8 cellular contexts compared by ENCODE assay signal in the genomic region with DNA sequence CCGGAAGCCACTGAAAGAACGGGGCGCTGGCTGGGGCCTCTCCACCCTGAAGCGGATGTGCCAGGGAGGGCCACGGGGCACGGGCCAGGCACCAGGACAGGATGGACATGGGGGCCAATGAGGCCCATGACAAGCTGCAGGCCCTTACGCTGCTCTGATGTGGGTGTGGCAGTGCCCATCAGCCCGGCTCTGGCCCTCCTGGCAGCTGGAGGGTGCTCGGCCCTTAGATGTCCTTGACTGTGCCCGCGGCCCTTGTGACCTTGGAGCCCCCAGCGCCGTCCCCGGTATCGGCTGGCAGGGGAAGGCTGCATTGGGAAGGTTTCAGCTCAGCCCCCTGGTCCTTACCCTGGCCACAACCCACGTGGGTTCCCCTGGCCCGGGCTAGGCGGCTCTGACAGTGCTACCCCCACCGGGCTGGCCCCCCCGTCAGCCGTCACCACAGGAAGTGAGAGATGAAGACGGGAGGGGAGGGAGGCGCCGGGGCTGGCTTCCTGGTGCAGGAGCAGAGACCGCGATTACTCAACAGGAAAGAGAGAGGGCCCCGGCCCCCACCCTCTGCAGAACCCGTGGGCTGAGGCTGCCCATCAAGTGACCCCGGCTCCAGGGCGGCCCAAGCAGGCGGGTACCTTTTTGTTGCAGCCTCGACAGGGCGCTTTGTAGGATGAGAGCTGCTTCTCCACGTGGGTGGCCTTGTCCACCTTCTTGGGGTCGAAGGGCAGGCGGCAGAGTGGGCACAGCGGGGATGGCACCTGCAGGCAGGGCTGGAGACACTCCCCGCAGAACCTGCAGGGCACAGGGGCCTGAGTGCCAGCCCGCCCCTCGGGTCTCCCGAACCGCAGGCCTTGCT. TPM values are rescaled to one million over a fixed set of nuclear protein-coding genes. Genes with fewer than 3 reads are reported as not detected.
A peak's percentile ranks its signal among the peaks of the same experiment; 100 is the strongest.
DNase-seq lines count a peak whose midpoint lies in the region; ATAC-seq and TF ChIP-seq lines count a peak whose summit lies in the region.

No MANE protein-coding gene starts in this region.

- H4K91ac ChIP-seq in IMR-90 (ENCODE audit: insufficient read depth, low read depth, low read length): peak overlapping the region; percentile 59

- H3K9me1 ChIP-seq in IMR-90 (ENCODE audit: insufficient read depth, low read length): no peaks in the 10 kb centered on the region; the same call in none of the 2 replicates

- H3K4ac ChIP-seq in IMR-90 (ENCODE audit: low read depth, low read length): peak overlapping the region; percentile 96

- 0 out of 2 replicates have a peak overlapping the region, but pooled peaks have one; percentile 28 for H3K56ac ChIP-seq in IMR-90 (ENCODE audit: extremely low read depth, insufficient read depth, low read length)

- H2BK5ac ChIP-seq in IMR-90 (ENCODE audit: low read depth, low read length, poor library complexity, severe bottlenecking): peak overlapping the region; percentile 79

- peak overlapping the region; percentile 21; the same call in 1 of the 2 replicates for H3K9ac ChIP-seq in IMR-90 (ENCODE audit: low read depth, low read length)

- peak overlapping the region; percentile 21 for H2BK20ac ChIP-seq in IMR-90 (ENCODE audit: low read depth, low read length)

- no peaks in the 10 kb centered on the region for H3K9me3 Mint-ChIP-seq in naive B cell
- H3K9me3 Mint-ChIP-seq in stimulated activated memory B cell treated with anti-CD40 and anti-IgM and Interleukin-4, amounts not matched to agents 10 μg/mL and 1 μg/mL and 100 μg/mL, for 72 hours: no peaks in the 10 kb centered on the region

- no TSS peak for BruUV-seq in IMR-90 (replicated peaks; lab: Mats Ljungman, UMichigan)

- H3K9me3 ChIP-seq in AG04450 (ENCODE audit: control insufficient read depth, insufficient read depth, low read length) (no peaks in the 10 kb centered on the region), IMR-90 (ENCODE audit: control insufficient read depth, insufficient read depth, low read length) (no peaks in the 10 kb centered on the region)

- peaks cover 33% of the 10 kb centered on the region for H3K36me3 ChIP-seq in IMR-90 (ENCODE audit: control insufficient read depth, insufficient read depth, low read length)

- POLR2A ChIA-PET in AG04450 (lab: Yijun Ruan, JAX) (interaction anchor here (1.0 kb wide), 1 partner anchor 131 kb away, joined by 3 read pairs; the partner anchor contains the start of gene ZC3H18), IMR-90 (lab: Charles Lee; ENCODE audit: unreplicated experiment) (no interaction called here)

- ATAC-seq in GM21360 (IDR thresholded peaks at IDR 0.05; ENCODE audit: unreplicated experiment): peak; percentile 42
- ATAC-seq in IMR-90 (ENCODE audit: low read depth): peak; percentile 90
- ATAC-seq in naive B cell (ENCODE audit: low read depth in 2 of 2): peak; percentile 81 to 87
- peak; percentile 88 for ATAC-seq in stimulated activated memory B cell treated with anti-CD40 and anti-IgM and Interleukin-4, amounts not matched to agents 10 μg/mL and 1 μg/mL and 100 μg/mL, for 72 hours

- DNase-seq in AG04450 (ENCODE audit: low read depth, low spot score) (peak; percentile 46), IMR-90 (peak; percentile 90), coronary artery (ENCODE audit: low spot score) (peak; percentile 86), naive B cell (peak; percentile 92), NCI-H524 treated with DMSO at 0.1 percent for 48 hours (lab: John Stamatoyannopoulos, UW) (no peak)
- DNase-seq in activated CD4-positive, alpha-beta T cell treated with anti-CD3 and anti-CD28 coated beads for 48 hours: peak; percentile 95

- in situ Hi-C loops in IMR-90 (cut with MboI; ENCODE audit: low sequenced_read_pairs): no loop called here

- TF ChIP-seq RAD21 in IMR-90 (IDR thresholded peaks at IDR 0.05; ENCODE audit: low read length): no peak

- peak overlapping the region; percentile 13; the same call in 1 of the 2 replicates for H3K14ac ChIP-seq in IMR-90 (replicated peaks; ENCODE audit: low read depth, low read length)

- peaks cover 14% of the 10 kb centered on the region for H3K4me1 ChIP-seq in IMR-90 (ENCODE audit: control insufficient read depth, insufficient read depth, low read length)

- peak overlapping the region; percentile 39 for H3K27ac ChIP-seq in AG04450 (ENCODE audit: low read depth, low read length)
- H3K27ac ChIP-seq in IMR-90 (ENCODE audit: insufficient read depth, low read length): peak overlapping the region; percentile 74
- peak overlapping the region in 1 of 2 donors; percentile 81 for H3K27ac ChIP-seq in coronary artery

- dilution Hi-C loops in IMR-90 (cut with HindIII; ENCODE audit: low sequenced_read_pairs, unreplicated experiment): no loop called here

- TF ChIP-seq POLR2A in IMR-90 (IDR thresholded peaks at IDR 0.05; ENCODE audit: low read depth, low read length): no peak

- H2BK120ac ChIP-seq in IMR-90 (ENCODE audit: low read depth, low read length): peak overlapping the region; percentile 85

- intact Hi-C loops in IMR-90 (cut with micrococcal nuclease): loop anchor here (1.0 kb wide), 1 partner anchor 15 kb away; the partner anchor contains the start of gene SNAI3

- peak overlapping the region; percentile 98 for H2AK5ac ChIP-seq in IMR-90 (ENCODE audit: low read depth, low read length)

- H3K36me3 Mint-ChIP-seq in naive B cell: no peaks in the 10 kb centered on the region
- peaks cover 11% of the 10 kb centered on the region for H3K36me3 Mint-ChIP-seq in stimulated activated memory B cell treated with anti-CD40 and anti-IgM and Interleukin-4, amounts not matched to agents 10 μg/mL and 1 μg/mL and 100 μg/mL, for 72 hours

- peak overlapping the region; percentile 90 for H2AFZ ChIP-seq in IMR-90 (replicated peaks; ENCODE audit: low read length, poor library complexity)

- no peak overlapping the region for H3K18ac ChIP-seq in IMR-90 (ENCODE audit: low read depth, low read length)

- H4K8ac ChIP-seq in IMR-90 (ENCODE audit: low read depth in 2 of 2, low read length in 2 of 2): peak overlapping the region; percentile 76 to 94

- peak overlapping the region; percentile 77 to 98 (median 88) for H3K4me3 Mint-ChIP-seq in naive B cell
- H3K4me3 Mint-ChIP-seq in stimulated activated memory B cell treated with anti-CD40 and anti-IgM and Interleukin-4, amounts not matched to agents 10 μg/mL and 1 μg/mL and 100 μg/mL, for 72 hours: peak overlapping the region; percentile 82

- peaks cover 43 to 66% (median 58%) of the 10 kb centered on the region in 3 donors for H3K4me1 Mint-ChIP-seq in naive B cell
- H3K4me1 Mint-ChIP-seq in stimulated activated memory B cell treated with anti-CD40 and anti-IgM and Interleukin-4, amounts not matched to agents 10 μg/mL and 1 μg/mL and 100 μg/mL, for 72 hours: peaks cover 82% of the 10 kb centered on the region

- H3K23ac ChIP-seq in IMR-90 (ENCODE audit: low read depth, low read length): peak overlapping the region; percentile 43; the same call in 1 of the 2 replicates

- TF ChIP-seq CTCF in AG04450 (IDR thresholded peaks at IDR 0.05; ENCODE audit: low read depth, low read length) (no peak), IMR-90 (conservative IDR thresholded peaks at IDR 0.05; ENCODE audit: low read depth, low read length) (no peak), coronary artery (IDR thresholded peaks at IDR 0.05) (no peak)

- no peak overlapping the region for H3K4me3 ChIP-seq in AG04450 (ENCODE audit: low read depth, low read length)
- H3K4me3 ChIP-seq in IMR-90 (ENCODE audit: insufficient read depth, low read depth, low read length): no peak overlapping the region
- H3K4me3 ChIP-seq in coronary artery: peak overlapping the region; percentile 48

- peak overlapping the region; percentile 79 to 96 (median 88) for H3K27ac Mint-ChIP-seq in naive B cell
- peak overlapping the region; percentile 61 for H3K27ac Mint-ChIP-seq in stimulated activated memory B cell treated with anti-CD40 and anti-IgM and Interleukin-4, amounts not matched to agents 10 μg/mL and 1 μg/mL and 100 μg/mL, for 72 hours

- H3K27me3 Mint-ChIP-seq in naive B cell: no peaks in the 10 kb centered on the region
- H3K27me3 Mint-ChIP-seq in stimulated activated memory B cell treated with anti-CD40 and anti-IgM and Interleukin-4, amounts not matched to agents 10 μg/mL and 1 μg/mL and 100 μg/mL, for 72 hours: no peaks in the 10 kb centered on the region

- CTCF ChIA-PET in AG04450 (lab: Charles Lee) (no interaction called here), IMR-90 (lab: Yijun Ruan, JAX) (interaction anchor here (0.6 kb wide), 1 partner anchor 428 kb away, joined by 5 read pairs; no protein-coding TSS in a partner anchor)

- peak overlapping the region; percentile 51 for H3K4me2 ChIP-seq in IMR-90 (ENCODE audit: low read depth, low read length)

- H3K27me3 ChIP-seq in AG04450 (ENCODE audit: control insufficient read depth, insufficient read depth, low read length): no peaks in the 10 kb centered on the region
- no peaks in the 10 kb centered on the region for H3K27me3 ChIP-seq in IMR-90 (ENCODE audit: control insufficient read depth, insufficient read depth, low read length)

- WGBS in IMR-90 (ENCODE audit: extremely low coverage in 2 of 2, insufficient read length in 1 of 2), 2 experiments: 72% methylated on average over 18 of the region's 42 CpGs; no CpG with 5 or more reads in 1 of the 2 experiments

- H3K79me1 ChIP-seq in IMR-90 (ENCODE audit: low read depth in 1 of 2, low read length in 2 of 2): peaks cover 15 to 51% of the 10 kb centered on the region in 2 experiments

- H2AK9ac ChIP-seq in IMR-90 (replicated peaks; ENCODE audit: low read depth, low read length, poor library complexity): peak overlapping the region; percentile 98

- H4K20me1 ChIP-seq in IMR-90 (ENCODE audit: insufficient read depth, low read length): no peaks in the 10 kb centered on the region; the same call in 1 of the 2 replicates

- peak overlapping the region; percentile 27; the same call in 1 of the 3 replicates for H2BK15ac ChIP-seq in IMR-90 (ENCODE audit: low read depth, low read length)

- H4K5ac ChIP-seq in IMR-90 (ENCODE audit: low read depth, low read length): peak overlapping the region; percentile 37

RNA-seq across cellular contexts. Expression of gene RNF166, which starts 5.3 kb away (rescaled TPM):
- polyA plus RNA-seq in AG04450 (2011; rRNA removed) (6.8 and 9.0 TPM in 2 replicates), IMR-90 (2012; rRNA removed) (17.4 and 24.1 TPM in 2 replicates), naive B cell (ENCODE audit: low read depth in 6 of 6) (10 to 100 TPM; 28.0 to 42.5 (median 33.0) TPM)
- 9.4 and 13.5 TPM in 2 replicates for polyA minus RNA-seq in AG04450 (2011; rRNA and poly(A)+ RNA removed)
- total RNA-seq in IMR-90 (2012; rRNA removed): 6.9 and 8.1 TPM in 2 replicates
- 13.4 and 20.8 TPM in 2 replicates for polyA plus RNA-seq in IMR-90 (2012; cell fraction: cytosol; rRNA removed)
- polyA plus RNA-seq in IMR-90 (2012; cell fraction: nucleus; rRNA removed; ENCODE audit: low replicate concordance): 31.6 and 83.7 TPM in 2 replicates

RNA-seq across cellular contexts. Expression of gene CTU2, which starts 5.4 kb away (rescaled TPM):
- 6.5 and 8.7 TPM in 2 replicates for polyA plus RNA-seq in AG04450 (2011; rRNA removed)
- 6.8 and 9.6 TPM in 2 replicates for polyA minus RNA-seq in AG04450 (2011; rRNA and poly(A)+ RNA removed)
- total RNA-seq in IMR-90 (2012; rRNA removed): 12.8 and 12.9 TPM in 2 replicates
- 18.4 and 23.4 TPM in 2 replicates for polyA plus RNA-seq in IMR-90 (2012; rRNA removed)
- 16.4 and 19.7 TPM in 2 replicates for polyA plus RNA-seq in IMR-90 (2012; cell fraction: cytosol; rRNA removed)
- polyA plus RNA-seq in IMR-90 (2012; cell fraction: nucleus; rRNA removed; ENCODE audit: low replicate concordance): 25.5 and 154 TPM in 2 replicates
- polyA plus RNA-seq in naive B cell (ENCODE audit: low read depth in 6 of 6): 10 to 100 TPM in 5 of 6 donors, 1 to 10 TPM in 1; 9.8 to 16.8 (median 13.1) TPM

RNA-seq across cellular contexts. Expression of gene SNAI3, which starts 14.6 kb away (rescaled TPM):
- polyA plus RNA-seq in AG04450 (2011; rRNA removed) (0.04 and 0.06 TPM in 2 replicates), IMR-90 (2012; rRNA removed) (0.21 and 0.34 TPM in 2 replicates), naive B cell (ENCODE audit: low read depth in 6 of 6) (1 to 10 TPM; 1.4 to 9.0 (median 5.9) TPM)
- not detected in 2 replicates for polyA minus RNA-seq in AG04450 (2011; rRNA and poly(A)+ RNA removed)
- not detected in 2 replicates for total RNA-seq in IMR-90 (2012; rRNA removed)
- 0.19 and 0.21 TPM in 2 replicates for polyA plus RNA-seq in IMR-90 (2012; cell fraction: cytosol; rRNA removed)
- polyA plus RNA-seq in IMR-90 (2012; cell fraction: nucleus; rRNA removed; ENCODE audit: low replicate concordance): 0.11 and 0.23 TPM in 2 replicates

RNA-seq across cellular contexts. Expression of gene MVD, which starts 38.0 kb away (rescaled TPM):
- polyA plus RNA-seq in AG04450 (2011; rRNA removed): 9.1 and 13.5 TPM in 2 replicates
- polyA minus RNA-seq in AG04450 (2011; rRNA and poly(A)+ RNA removed): 8.1 and 8.6 TPM in 2 replicates
- 17.2 and 18.3 TPM in 2 replicates for total RNA-seq in IMR-90 (2012; rRNA removed)
- 28.4 and 33.1 TPM in 2 replicates for polyA plus RNA-seq in IMR-90 (2012; rRNA removed)
- 28.1 and 45.4 TPM in 2 replicates for polyA plus RNA-seq in IMR-90 (2012; cell fraction: cytosol; rRNA removed)
- 63.8 and 197 TPM in 2 replicates for polyA plus RNA-seq in IMR-90 (2012; cell fraction: nucleus; rRNA removed; ENCODE audit: low replicate concordance)
- 10 to 100 TPM in 5 of 6 donors, 1 to 10 TPM in 1; 9.7 to 36.1 (median 18.2) TPM for polyA plus RNA-seq in naive B cell (ENCODE audit: low read depth in 6 of 6)

RNA-seq across cellular contexts. Expression of gene CYBA, which starts 50.0 kb away (rescaled TPM):
- 53.6 and 99.8 TPM in 2 replicates for polyA plus RNA-seq in AG04450 (2011; rRNA removed)
- polyA minus RNA-seq in AG04450 (2011; rRNA and poly(A)+ RNA removed): 43.6 and 50.6 TPM in 2 replicates
- total RNA-seq in IMR-90 (2012; rRNA removed): 65.6 and 90.5 TPM in 2 replicates
- polyA plus RNA-seq in IMR-90 (2012; rRNA removed): 169 and 228 TPM in 2 replicates
- 205 and 351 TPM in 2 replicates for polyA plus RNA-seq in IMR-90 (2012; cell fraction: cytosol; rRNA removed)
- 119 and 281 TPM in 2 replicates for polyA plus RNA-seq in IMR-90 (2012; cell fraction: nucleus; rRNA removed; ENCODE audit: low replicate concordance)
- 1,000 to 10,000 TPM; 1,408 to 2,468 (median 1,616) TPM for polyA plus RNA-seq in naive B cell (ENCODE audit: low read depth in 6 of 6)
